ENCODE assay signal across 17 cellular contexts in the genomic region with DNA sequence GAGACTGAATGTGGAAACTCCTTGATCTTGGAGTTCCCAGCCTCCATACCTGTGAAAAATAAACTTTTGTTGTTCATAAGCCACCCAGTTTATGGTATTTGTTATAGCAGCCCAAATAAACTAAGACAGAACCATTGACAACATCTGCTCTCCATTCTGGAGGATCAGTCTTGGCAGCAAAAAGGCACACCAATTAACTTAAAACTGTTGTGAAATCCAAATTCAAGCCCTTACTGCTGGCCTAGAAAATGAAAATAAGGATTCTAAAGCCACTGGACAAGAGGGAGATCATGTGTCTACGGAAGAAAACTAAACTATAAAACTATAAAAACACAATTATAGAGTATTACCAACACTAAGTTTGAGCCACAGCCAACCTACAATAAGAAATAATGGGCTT.
"Had no signal": no experiment of that assay in that cellular context is flagged by ENCODE, and none has a peak within 500 bp of the region (broad histone marks: within the 10 kb centered on the region; RNA-seq: fewer than 3 reads in every experiment).

No MANE protein-coding gene starts in this region.

- ATAC-seq: left lung; lower lobe of right lung; natural killer cell treated with Interleukin-12 subunit alpha and Interleukin-12 subunit beta and Interleukin-15 and Interleukin-18, amount 100 ng/mL, for 72 hours had no signal

- H2AFZ ChIP-seq: neural progenitor cell had no signal

- H3K9me3 ChIP-seq: left lung, lower lobe of right lung, ovary, right atrium auricular region, thyroid gland, uterus had no signal

- H3K9ac ChIP-seq: neural progenitor cell had no signal

- H3K27ac ChIP-seq: left lung, lower lobe of right lung, neural progenitor cell, ovary, right atrium auricular region, suprapubic skin, thyroid gland, uterus had no signal

- H3K36me3 ChIP-seq: left lung, lower lobe of right lung, neural progenitor cell, ovary, right atrium auricular region, suprapubic skin, thyroid gland, uterus had no signal

- H3K4me3 ChIP-seq: left lung, lower lobe of right lung, neural progenitor cell, ovary, right atrium auricular region, suprapubic skin, thyroid gland, uterus had no signal

- DNase-seq: effector CD4-positive, alpha-beta T cell; endodermal cell; erythroblast; immature natural killer cell; left lung; lower lobe of right lung; nucleus accumbens; ovary; small intestine; stimulated activated CD4-positive, alpha-beta T cell treated with anti-CD3 and anti-CD28 coated beads, Interleukin-12 subunit alpha, Interleukin-12 subunit beta, amount 100 ng/mL, for 4 hours; stimulated activated naive CD4-positive, alpha-beta T cell; thyroid gland; uterus had no signal

- H3K4me2 ChIP-seq: neural progenitor cell had no signal

- H3K4me1 ChIP-seq: left lung, lower lobe of right lung, neural progenitor cell, right atrium auricular region, suprapubic skin, thyroid gland, uterus had no signal

- H3K27me3 ChIP-seq: left lung, neural progenitor cell, ovary, right atrium auricular region, suprapubic skin, thyroid gland, uterus had no signal
